ENCODE assay signal across 19 cellular contexts in the genomic region with DNA sequence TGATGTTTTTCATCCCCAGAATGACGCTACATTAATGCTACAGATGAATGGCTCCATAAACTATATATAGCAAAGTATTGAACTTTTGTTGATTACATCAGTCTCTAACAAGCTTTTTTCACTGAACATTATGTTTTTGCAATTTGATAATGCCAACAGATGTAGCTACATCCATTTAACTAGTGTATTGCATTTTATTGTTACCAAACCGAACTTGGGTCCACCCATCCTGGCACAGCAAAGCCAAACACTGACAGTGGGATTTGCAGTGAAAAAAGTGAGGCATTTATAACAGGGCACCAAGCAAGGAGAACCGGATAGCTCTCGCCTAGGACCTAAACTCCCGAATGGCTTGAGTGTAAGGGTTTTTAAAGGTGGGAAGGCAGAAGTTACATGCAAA.
DNase-seq lines count a peak whose midpoint lies in the region; ATAC-seq and TF ChIP-seq lines count a peak whose summit lies in the region.
"Had no signal": no experiment of that assay in that cellular context is flagged by ENCODE, and none has a peak within 500 bp of the region (broad histone marks: within the 10 kb centered on the region; RNA-seq: fewer than 3 reads in every experiment).

No MANE protein-coding gene starts in this region.

- H3K4me3 Mint-ChIP-seq in type B pancreatic cell: no peak overlapping the region
- H3K4me3 Mint-ChIP-seq: CD14-positive monocyte, H9 had no signal

- 95% methylated on average over 5 of the region's 5 CpGs for WGBS in SK-N-SH (ENCODE audit: low lambda C conversion rate)
- WGBS in hepatocyte (ENCODE audit: low lambda C conversion rate, missing lambda C conversion rate): 79% methylated on average over 5 of the region's 5 CpGs

- H3K27me3 ChIP-seq in SK-N-SH (ENCODE audit: insufficient read depth) (no peaks in the 10 kb centered on the region), PC-3 (ENCODE audit: low read length) (no peaks in the 10 kb centered on the region), hepatocyte (no peaks in the 10 kb centered on the region), lower lobe of right lung (ENCODE audit: low read depth) (no peaks in the 10 kb centered on the region)

- H3K4me2 ChIP-seq in SK-N-SH: no peak overlapping the region
- no peak overlapping the region; the same call in 1 of the 2 replicates for H3K4me2 ChIP-seq in PC-3 (ENCODE audit: low read length)
- H3K4me2 ChIP-seq in hepatocyte: no peak overlapping the region

- POLR2A ChIA-PET in SK-N-SH (lab: Yijun Ruan, JAX): interaction anchor here (0.6 kb wide), 1 partner anchor 188 kb away, joined by 3 read pairs; no protein-coding TSS in a partner anchor
- POLR2A ChIA-PET in PC-3 (lab: Charles Lee; ENCODE audit: unreplicated experiment): interaction anchor here (0.5 kb wide), 1 partner anchor 317 kb away, joined by 12 read pairs; no protein-coding TSS in a partner anchor

- H3K9ac ChIP-seq in SK-N-SH (no peak overlapping the region), PC-3 (ENCODE audit: low read length) (no peak overlapping the region)

- TF ChIP-seq RAD21 in SK-N-SH (IDR thresholded peaks at IDR 0.05; ENCODE audit: low read length): no peak

- H3K9me3 ChIP-seq in SK-N-SH (no peaks in the 10 kb centered on the region), PC-3 (ENCODE audit: low read length) (no peaks in the 10 kb centered on the region), hepatocyte (ENCODE audit: low read depth) (no peaks in the 10 kb centered on the region), lower lobe of right lung (no peaks in the 10 kb centered on the region)

- H3K27ac ChIP-seq in SK-N-SH (ENCODE audit: low read depth in 2 of 2, low read length in 1 of 2): peak overlapping the region; percentile 99
- peak overlapping the region; percentile 90 for H3K27ac ChIP-seq in PC-3 (ENCODE audit: low read length)
- peak overlapping the region; percentile 93 for H3K27ac ChIP-seq in hepatocyte
- no peak overlapping the region for H3K27ac ChIP-seq in lower lobe of right lung

- H3K9me2 ChIP-seq in SK-N-SH (no peaks in the 10 kb centered on the region), PC-3 (replicated peaks; ENCODE audit: low read length) (no peaks in the 10 kb centered on the region), hepatocyte (replicated peaks; ENCODE audit: insufficient read depth) (no peaks in the 10 kb centered on the region)

- H3K4me3 ChIP-seq in SK-N-SH (ENCODE audit: low read depth in 2 of 2, low read length in 1 of 2) (no peak overlapping the region), PC-3 (ENCODE audit: low read length) (no peak overlapping the region), hepatocyte (no peak overlapping the region), lower lobe of right lung (no peak overlapping the region)
- H3K4me3 ChIP-seq: GM12878 had no signal

- TF ChIP-seq CTCF in SK-N-SH (IDR thresholded peaks at IDR 0.05) (no peak), PC-3 (conservative IDR thresholded peaks at IDR 0.05; ENCODE audit: low read depth, low read length) (no peak), hepatocyte (IDR thresholded peaks at IDR 0.05; ENCODE audit: poor library complexity) (no peak), type B pancreatic cell (conservative IDR thresholded peaks at IDR 0.05) (no peak), lower lobe of right lung (IDR thresholded peaks at IDR 0.05) (no peak)

- no peaks in the 10 kb centered on the region for H4K20me1 ChIP-seq in SK-N-SH (ENCODE audit: insufficient read depth)
- H4K20me1 ChIP-seq in PC-3 (ENCODE audit: low read length): no peaks in the 10 kb centered on the region
- no peaks in the 10 kb centered on the region for H4K20me1 ChIP-seq in hepatocyte (ENCODE audit: insufficient read depth, poor library complexity, severe bottlenecking)

- BruUV-seq in PC-3 (replicated peaks; lab: Mats Ljungman, UMichigan): no TSS peak

- peaks cover 38% of the 10 kb centered on the region for H3K4me1 Mint-ChIP-seq in type B pancreatic cell (ENCODE audit: unreplicated experiment)
- H3K4me1 Mint-ChIP-seq: CD14-positive monocyte had no signal

- ATAC-seq in SK-N-SH treated with all-trans-retinoic acid at 6 μM for 48 hours (no peak), PC-3 (no peak), HG03135 (IDR thresholded peaks at IDR 0.05; ENCODE audit: unreplicated experiment) (no peak), lower lobe of right lung (no peak), GM19395 (IDR thresholded peaks at IDR 0.05; ENCODE audit: unreplicated experiment) (no peak)
- ATAC-seq: GM12878 had no signal

- H3F3A ChIP-seq in SK-N-SH (replicated peaks; ENCODE audit: insufficient read depth) (peaks cover 33% of the 10 kb centered on the region), PC-3 (ENCODE audit: low read length, unreplicated experiment) (no peaks in the 10 kb centered on the region)

- peaks cover 61% of the 10 kb centered on the region for H3K27me3 Mint-ChIP-seq in type B pancreatic cell
- H3K27me3 Mint-ChIP-seq: IgD-negative memory B cell had no signal

- H3K4me1 ChIP-seq in SK-N-SH (ENCODE audit: control insufficient read depth in 1 of 2, insufficient read depth in 2 of 2, low read depth in 1 of 2, low read length in 1 of 2) (peaks cover 22% of the 10 kb centered on the region in 2 experiments), PC-3 (ENCODE audit: insufficient read depth, low read length) (peaks cover 30% of the 10 kb centered on the region), hepatocyte (ENCODE audit: insufficient read depth) (peaks cover 32% of the 10 kb centered on the region), lower lobe of right lung (peaks cover 6% of the 10 kb centered on the region)

- H2AFZ ChIP-seq in SK-N-SH (ENCODE audit: low read depth): no peak overlapping the region
- H2AFZ ChIP-seq in PC-3 (ENCODE audit: low read length): no peak overlapping the region
- H2AFZ ChIP-seq in hepatocyte: no peak overlapping the region

- DNase-seq in SK-N-SH: no peak
- no peak for DNase-seq in PC-3
- DNase-seq in hepatocyte (ENCODE audit: low spot score): no peak
- no peak for DNase-seq in type B pancreatic cell (ENCODE audit: extremely low spot score, unreplicated experiment)
- DNase-seq in lower lobe of right lung: no peak
- DNase-seq: 8988T, COR-L47, H9, MV-4-11, NCI-H1436, NCI-H2107, NCI-H774, SHP77 had no signal

- CTCF ChIA-PET in SK-N-SH (lab: Yijun Ruan, JAX): interaction anchor here (1.2 to 3.1 kb wide), 8 partner anchors 8 to 498 kb away, joined by 3 to 12 read pairs (median 6); no protein-coding TSS in a partner anchor
- CTCF ChIA-PET in PC-3 (lab: Charles Lee): no interaction called here

- H3K36me3 ChIP-seq in SK-N-SH (replicated peaks in 1 of 2; ENCODE audit: control insufficient read depth in 1 of 2, insufficient read depth in 2 of 2, low read length in 1 of 2) (no peaks in the 10 kb centered on the region), PC-3 (ENCODE audit: low read depth, low read length) (no peaks in the 10 kb centered on the region), hepatocyte (replicated peaks; ENCODE audit: insufficient read depth, low read depth) (no peaks in the 10 kb centered on the region), lower lobe of right lung (no peaks in the 10 kb centered on the region)

- no peaks in the 10 kb centered on the region for H3K36me3 Mint-ChIP-seq in type B pancreatic cell
- H3K36me3 Mint-ChIP-seq: CD14-positive monocyte had no signal

- TF ChIP-seq EP300 in SK-N-SH (IDR thresholded peaks at IDR 0.05; ENCODE audit: borderline replicate concordance in 1 of 2, low read depth in 1 of 2, low read length in 1 of 2): no peak

- peak overlapping the region; percentile 18 for H3K27ac Mint-ChIP-seq in type B pancreatic cell
- H3K27ac Mint-ChIP-seq: CD14-positive monocyte, H9 had no signal

- H3K79me2 ChIP-seq in SK-N-SH (ENCODE audit: insufficient read depth): no peaks in the 10 kb centered on the region
- no peaks in the 10 kb centered on the region for H3K79me2 ChIP-seq in PC-3 (ENCODE audit: low read length)
- no peaks in the 10 kb centered on the region for H3K79me2 ChIP-seq in hepatocyte

- peaks cover 11% of the 10 kb centered on the region for H3K9me3 Mint-ChIP-seq in type B pancreatic cell
- H3K9me3 Mint-ChIP-seq: H9, IgD-negative memory B cell had no signal

- intact Hi-C loops in PC-3 (cut with micrococcal nuclease): no loop called here
- intact Hi-C loops in lower lobe of right lung (cut with DNase I): no loop called here

TF ChIP-seq in SK-N-SH, 30 proteins besides CTCF, POLR2A, EP300 and RAD21 (continues in another document):
- TF ChIP-seq NFIC (IDR thresholded peaks at IDR 0.05; ENCODE audit: borderline replicate concordance) (no peak), FOXM1 (IDR thresholded peaks at IDR 0.05; ENCODE audit: low read depth) (no peak)
- TF ChIP-seq, protein P1, sequence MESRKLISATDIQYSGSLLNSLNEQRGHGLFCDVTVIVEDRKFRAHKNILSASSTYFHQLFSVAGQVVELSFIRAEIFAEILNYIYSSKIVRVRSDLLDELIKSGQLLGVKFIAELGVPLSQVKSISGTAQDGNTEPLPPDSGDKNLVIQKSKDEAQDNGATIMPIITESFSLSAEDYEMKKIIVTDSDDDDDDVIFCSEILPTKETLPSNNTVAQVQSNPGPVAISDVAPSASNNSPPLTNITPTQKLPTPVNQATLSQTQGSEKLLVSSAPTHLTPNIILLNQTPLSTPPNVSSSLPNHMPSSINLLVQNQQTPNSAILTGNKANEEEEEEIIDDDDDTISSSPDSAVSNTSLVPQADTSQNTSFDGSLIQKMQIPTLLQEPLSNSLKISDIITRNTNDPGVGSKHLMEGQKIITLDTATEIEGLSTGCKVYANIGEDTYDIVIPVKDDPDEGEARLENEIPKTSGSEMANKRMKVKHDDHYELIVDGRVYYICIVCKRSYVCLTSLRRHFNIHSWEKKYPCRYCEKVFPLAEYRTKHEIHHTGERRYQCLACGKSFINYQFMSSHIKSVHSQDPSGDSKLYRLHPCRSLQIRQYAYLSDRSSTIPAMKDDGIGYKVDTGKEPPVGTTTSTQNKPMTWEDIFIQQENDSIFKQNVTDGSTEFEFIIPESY (IDR thresholded peaks at IDR 0.05; ENCODE audit: borderline replicate concordance, low read depth): no peak
